26 cellular contexts compared by ENCODE assay signal in the genomic region with DNA sequence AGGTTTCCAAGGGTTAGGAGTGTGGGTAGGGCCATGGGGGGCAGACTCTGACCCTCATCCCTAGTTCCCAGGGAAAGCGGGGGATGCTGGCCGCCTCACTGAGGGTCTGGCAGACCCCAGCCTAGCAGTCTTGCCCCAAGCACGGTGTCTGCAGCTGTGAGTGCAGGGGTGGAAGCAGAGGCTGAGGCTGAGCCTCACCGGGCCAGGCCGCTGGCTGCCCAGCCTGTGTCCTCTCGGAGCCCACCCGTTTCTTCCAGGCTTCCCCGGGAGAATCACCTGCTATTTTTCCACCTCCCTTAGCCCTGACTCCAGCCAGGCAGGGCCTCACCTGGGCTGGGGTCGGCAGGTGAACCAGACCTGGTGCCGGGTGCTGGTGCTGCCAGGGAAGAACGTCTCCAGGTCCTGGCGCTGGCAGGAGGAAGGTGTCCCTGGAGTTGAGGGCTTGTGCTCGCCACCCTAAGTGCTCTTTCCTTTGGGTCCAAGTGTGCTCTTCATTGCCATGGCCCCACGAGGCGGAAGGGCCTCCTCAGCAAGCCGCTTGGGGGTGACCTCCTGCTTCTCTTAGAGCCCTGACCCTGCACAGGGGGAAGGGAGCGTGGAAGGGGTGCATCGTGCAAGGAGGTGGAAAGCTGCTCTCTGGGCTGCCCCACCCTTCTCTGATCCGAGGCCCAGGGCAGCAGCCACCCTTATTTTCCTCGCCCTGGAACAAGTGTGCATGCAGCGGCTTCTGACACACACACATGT.
A peak's percentile ranks its signal among the peaks of the same experiment; 100 is the strongest.
DNase-seq lines count a peak whose midpoint lies in the region; ATAC-seq and TF ChIP-seq lines count a peak whose summit lies in the region.
"Had no signal": no experiment of that assay in that cellular context is flagged by ENCODE, and none has a peak within 500 bp of the region (broad histone marks: within the 10 kb centered on the region; RNA-seq: fewer than 3 reads in every experiment).

No MANE protein-coding gene starts in this region.

- H3K36me3 Mint-ChIP-seq in WTC11, result no peaks in the 10 kb centered on the region
- H3K36me3 Mint-ChIP-seq: activated naive CD8-positive, alpha-beta T cell treated with anti-CD3 and anti-CD28 coated beads, Interleukin-2, amount 10 ng/mL, durations not matched to agents 7 days and 5 days; IgD-negative memory B cell; stimulated activated memory B cell treated with anti-CD40 and anti-IgM and Interleukin-4, amounts not matched to agents 10 μg/mL and 1 μg/mL and 100 μg/mL, for 72 hours had no signal

- H3K4me1 Mint-ChIP-seq in WTC11, result peaks cover 41% of the 10 kb centered on the region
- H3K4me1 Mint-ChIP-seq: activated naive CD8-positive, alpha-beta T cell treated with anti-CD3 and anti-CD28 coated beads, Interleukin-2, amount 10 ng/mL, durations not matched to agents 7 days and 5 days had no signal

- POLR2A ChIA-PET in WTC11 (lab: Charles Lee), result interaction anchor here (1.1 kb wide), 1 partner anchor 9 kb away, joined by 3 read pairs; no protein-coding TSS in a partner anchor

- peaks cover 9% of the 10 kb centered on the region for H3K27me3 Mint-ChIP-seq in WTC11 (ENCODE audit: low read depth)

- peak overlapping the region; percentile 37; the same call in 1 of the 2 replicates for H3K4me3 ChIP-seq in HUES6 (ENCODE audit: low read depth, low read length)
- H3K4me3 ChIP-seq in ascending aorta, result no peak overlapping the region
- H3K4me3 ChIP-seq: esophagus squamous epithelium, GM12878 had no signal

- H3K27ac Mint-ChIP-seq in WTC11, result peak overlapping the region; percentile 61; the same call in 1 of the 2 replicates
- H3K27ac Mint-ChIP-seq: activated naive CD8-positive, alpha-beta T cell treated with anti-CD3 and anti-CD28 coated beads, Interleukin-2, amount 10 ng/mL, durations not matched to agents 7 days and 5 days; activated T-cell treated with anti-CD3 and anti-CD28 coated beads, Interleukin-2, amount 50 U/mL, for 24 hours; stimulated activated memory B cell treated with anti-CD40 and anti-IgM and Interleukin-4, amounts not matched to agents 10 μg/mL and 1 μg/mL and 100 μg/mL, for 72 hours; T-helper 1 cell treated with Interleukin-12 subunit alpha and Interleukin-12 subunit beta and Interleukin-4 antibody, amounts not matched to agents 30 μg/mL and 1 μg/mL, for 36 hours had no signal

- DNase-seq in WTC11 (ENCODE audit: low spot score) (peak; percentile 8), left colon (peak in 1 of 2 donors; percentile 7), posterior vena cava (ENCODE audit: low spot score) (peak; percentile 73), ascending aorta (ENCODE audit: low spot score in 2 of 2) (no peak)
- DNase-seq: activated effector memory CD4-positive, alpha-beta T cell treated with anti-CD3 and anti-CD28 coated beads, Interleukin-2, amount 50 U/mL, for 16 hours; activated naive CD8-positive, alpha-beta T cell treated with anti-CD3 and anti-CD28 coated beads, Interleukin-2, amount 10 ng/mL, durations not matched to agents 7 days and 5 days; activated T-cell treated with anti-CD3 and anti-CD28 coated beads, Interleukin-2, amount 50 U/mL, for 24 hours; dermis blood vessel endothelial cell; DMS 273 treated with DMSO at 0.1 percent for 48 hours; EL; esophagus squamous epithelium; foreskin keratinocyte; NCI-H1694; NCI-H446; NCI-H774; nucleus accumbens; SK-N-SH; substantia nigra; trophoblast cell had no signal

- no peaks in the 10 kb centered on the region for H3K36me3 ChIP-seq in HUES6 (ENCODE audit: control insufficient read depth, insufficient read depth, low read length)
- H3K36me3 ChIP-seq in ascending aorta, result no peaks in the 10 kb centered on the region
- H3K36me3 ChIP-seq: esophagus squamous epithelium had no signal

- H3K27me3 ChIP-seq in HUES6 (ENCODE audit: control insufficient read depth, insufficient read depth, low read length) (peaks cover 16% of the 10 kb centered on the region), ascending aorta (no peaks in the 10 kb centered on the region)

- TF ChIP-seq CTCF in WTC11 (IDR thresholded peaks at IDR 0.05) (no peak), ascending aorta (IDR thresholded peaks at IDR 0.05) (no peak)

- H3K9ac ChIP-seq in HUES6 (ENCODE audit: low read length), result no peak overlapping the region
- H3K9ac ChIP-seq: SK-N-SH had no signal

- no peaks in the 10 kb centered on the region for H3K9me3 Mint-ChIP-seq in WTC11
- H3K9me3 Mint-ChIP-seq: activated naive CD8-positive, alpha-beta T cell treated with anti-CD3 and anti-CD28 coated beads, Interleukin-2, amount 10 ng/mL, durations not matched to agents 7 days and 5 days; activated T-cell treated with anti-CD3 and anti-CD28 coated beads, Interleukin-2, amount 50 U/mL, for 24 hours; IgD-negative memory B cell; T-helper 1 cell treated with Interleukin-12 subunit alpha and Interleukin-12 subunit beta and Interleukin-4 antibody, amounts not matched to agents 30 μg/mL and 1 μg/mL, for 36 hours had no signal

- peaks cover 41% of the 10 kb centered on the region for H3K4me1 ChIP-seq in HUES6 (ENCODE audit: control insufficient read depth, insufficient read depth, low read length)
- no peaks in the 10 kb centered on the region for H3K4me1 ChIP-seq in ascending aorta
- H3K4me1 ChIP-seq: esophagus squamous epithelium, foreskin keratinocyte had no signal

- CTCF ChIA-PET in WTC11 (lab: Charles Lee), result interaction anchor here (1.5 kb wide), 2 partner anchors 22 to 58 kb away, joined by 3 to 5 read pairs; no protein-coding TSS in a partner anchor

- H3K4me3 Mint-ChIP-seq in WTC11, result peak overlapping the region; percentile 33; the same call in 1 of the 2 replicates
- H3K4me3 Mint-ChIP-seq: activated naive CD8-positive, alpha-beta T cell treated with anti-CD3 and anti-CD28 coated beads, Interleukin-2, amount 10 ng/mL, durations not matched to agents 7 days and 5 days; activated T-cell treated with anti-CD3 and anti-CD28 coated beads, Interleukin-2, amount 50 U/mL, for 24 hours; IgD-negative memory B cell; stimulated activated memory B cell treated with anti-CD40 and anti-IgM and Interleukin-4, amounts not matched to agents 10 μg/mL and 1 μg/mL and 100 μg/mL, for 72 hours; T-helper 1 cell treated with Interleukin-12 subunit alpha and Interleukin-12 subunit beta and Interleukin-4 antibody, amounts not matched to agents 30 μg/mL and 1 μg/mL, for 36 hours had no signal

- ATAC-seq in WTC11 (no peak), left colon (peak; percentile 23), GM18502 (IDR thresholded peaks at IDR 0.05; ENCODE audit: poor library complexity, unreplicated experiment) (no peak), GM21717 (IDR thresholded peaks at IDR 0.05; ENCODE audit: unreplicated experiment) (no peak)
- ATAC-seq: foreskin keratinocyte; GM12878; stimulated activated memory B cell treated with anti-CD40 and anti-IgM and Interleukin-4, amounts not matched to agents 10 μg/mL and 1 μg/mL and 100 μg/mL, for 72 hours had no signal

- intact Hi-C loops in left colon (cut with DNase I, micrococcal nuclease), result no loop called here
- intact Hi-C loops in posterior vena cava (cut with DNase I), result no loop called here
- intact Hi-C loops in ascending aorta (cut with DNase I), result no loop called here

- no peak overlapping the region for H3K27ac ChIP-seq in HUES6 (ENCODE audit: low read depth, low read length)
- H3K27ac ChIP-seq in ascending aorta, result no peak overlapping the region
- H3K27ac ChIP-seq: esophagus squamous epithelium, foreskin keratinocyte had no signal

- no peaks in the 10 kb centered on the region for H3K9me3 ChIP-seq in HUES6 (ENCODE audit: control insufficient read depth, insufficient read depth, low read depth, low read length)
- no peaks in the 10 kb centered on the region for H3K9me3 ChIP-seq in ascending aorta
- H3K9me3 ChIP-seq: esophagus squamous epithelium, SK-N-SH had no signal

TF ChIP-seq in WTC11, 78 proteins besides CTCF, POLR2A, EP300 and RAD21:
- TF ChIP-seq ZNF416 (CRISPR knock-in tag; IDR thresholded peaks at IDR 0.05) (no peak), TP53 (CRISPR knock-in tag; IDR thresholded peaks at IDR 0.05) (no peak), CREM (CRISPR knock-in tag; IDR thresholded peaks at IDR 0.05) (no peak), ZNF317 (CRISPR knock-in tag; IDR thresholded peaks at IDR 0.05; ENCODE audit: borderline replicate concordance, low read depth) (no peak), IRF2 (CRISPR knock-in tag; IDR thresholded peaks at IDR 0.05; ENCODE audit: borderline replicate concordance, low read depth) (no peak), SMAD4 (CRISPR knock-in tag; IDR thresholded peaks at IDR 0.05) (no peak), IRF1 (CRISPR knock-in tag; IDR thresholded peaks at IDR 0.05) (no peak), CREB1 (CRISPR knock-in tag; IDR thresholded peaks at IDR 0.05) (no peak), KAT7 (CRISPR knock-in tag; IDR thresholded peaks at IDR 0.05; ENCODE audit: borderline replicate concordance) (no peak), HMGA2 (CRISPR knock-in tag; IDR thresholded peaks at IDR 0.05) (no peak), ZBTB21 (CRISPR knock-in tag; IDR thresholded peaks at IDR 0.05; ENCODE audit: borderline replicate concordance) (no peak), ZNF232 (CRISPR knock-in tag; IDR thresholded peaks at IDR 0.05) (no peak), ZNF121 (CRISPR knock-in tag; IDR thresholded peaks at IDR 0.05) (no peak), ZNF219 (CRISPR knock-in tag; IDR thresholded peaks at IDR 0.05; ENCODE audit: borderline replicate concordance) (no peak)

Comparison
In these comparisons a context has a peak if more than half of its experiments do, and no peak if none do; other contexts are left out.
1. DNase-seq: peak in WTC11 (single experiment) and posterior vena cava (single experiment); none in ascending aorta (0 of 2).